In the genomic region with DNA sequence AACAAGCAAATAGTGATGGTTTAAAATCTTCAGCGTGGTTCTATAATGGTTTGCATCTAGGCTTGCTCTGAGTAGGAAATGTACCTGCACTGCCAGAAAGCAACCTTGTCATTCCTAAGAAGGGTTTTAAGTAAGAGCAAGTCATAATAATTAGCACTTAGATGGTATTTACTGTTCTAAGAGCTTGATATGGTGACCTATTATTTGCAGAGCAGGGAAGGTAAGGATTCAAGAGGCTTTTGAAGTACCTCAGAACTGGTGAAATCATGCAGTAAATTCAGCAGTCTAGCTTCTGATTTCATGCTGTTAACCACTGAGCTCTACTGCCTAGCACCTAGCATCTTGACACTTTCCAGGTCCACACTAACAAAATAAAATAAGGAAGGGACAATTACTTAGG, we compare ENCODE assay signal across 15 cellular contexts.
"Had no signal": no experiment of that assay in that cellular context is flagged by ENCODE, and none has a peak within 500 bp of the region (broad histone marks: within the 10 kb centered on the region; RNA-seq: fewer than 3 reads in every experiment).

No MANE protein-coding gene starts in this region.

- H3K4me1 ChIP-seq: sigmoid colon had no signal

- H3K4me3 ChIP-seq: sigmoid colon had no signal

- H3K27ac ChIP-seq: sigmoid colon had no signal

- FAIRE-seq: endometrium, TTC549 had no signal

- ATAC-seq: activated T-helper 17 cell treated with anti-CD3 and anti-CD28 coated beads, Interleukin-2, amount 50 U/mL, for 72 hours; esophagus mucosa had no signal

- DNase-seq: activated naive CD4-positive, alpha-beta T cell treated with anti-CD3 and anti-CD28 coated beads, Interleukin-2, amount 50 U/mL, for 16 hours; anterior cingulate cortex; hypothalamus; mesenchymal stem cell; nephron progenitor cell; sigmoid colon; stimulated activated CD4-positive, alpha-beta T cell treated with anti-CD3 and anti-CD28 coated beads, Interleukin-2, amount 100 ng/mL, for 24 hours; stimulated activated naive CD4-positive, alpha-beta T cell; substantia nigra; T-helper 2 cell; trophoblast cell had no signal

- H3K9me3 ChIP-seq: sigmoid colon had no signal

- H3K27me3 ChIP-seq: sigmoid colon had no signal
